Comparison of ENCODE assay signal across 8 cellular contexts in genomic region chr16:30446203-30446595, GRCh38. TPM values are rescaled to one million over a fixed set of nuclear protein-coding genes. Genes with fewer than 3 reads are reported as not detected.
DNase-seq lines count a peak whose midpoint lies in the region; FAIRE-seq and TF ChIP-seq lines count a peak whose summit lies in the region.

No MANE protein-coding gene starts in this region.

- intact Hi-C loops in dendritic cell treated with granulocyte-macrophage colony-stimulating factor and Interleukin-4, amounts not matched to agents 40 ng/mL and 50 ng/mL, for 4 days (cut with micrococcal nuclease), result loop anchor here (5.0 to 10.0 kb wide), 2 partner anchors 36 to 159 kb away; no protein-coding TSS in a partner anchor

- no peaks in the 10 kb centered on the region for H3K27me3 Mint-ChIP-seq in dendritic cell treated with granulocyte-macrophage colony-stimulating factor and Interleukin-4, amounts not matched to agents 40 ng/mL and 50 ng/mL, for 4 days
- H3K27me3 Mint-ChIP-seq in nephron (ENCODE audit: low read depth), result peaks cover 7% of the 10 kb centered on the region

- DNase-seq in BE2C, result no peak
- DNase-seq in LNCaP clone FGC (ENCODE audit: low read depth), result no peak
- no peak for DNase-seq in H54 (ENCODE audit: insufficient read length, low spot score)
- no peak for DNase-seq in AG08396 (ENCODE audit: low spot score)
- no peak for DNase-seq in NCI-H187 treated with DMSO at 0.1 percent for 48 hours (lab: John Stamatoyannopoulos, UW)
- no peak for DNase-seq in anterior cingulate cortex (lab: John Stamatoyannopoulos, UW)

- H3K27ac Mint-ChIP-seq in dendritic cell treated with granulocyte-macrophage colony-stimulating factor and Interleukin-4, amounts not matched to agents 40 ng/mL and 50 ng/mL, for 4 days, result peak overlapping the region; percentile 89
- peak overlapping the region; percentile 89 to 97 (median 97) for H3K27ac Mint-ChIP-seq in nephron

- H3K4me1 Mint-ChIP-seq in dendritic cell treated with granulocyte-macrophage colony-stimulating factor and Interleukin-4, amounts not matched to agents 40 ng/mL and 50 ng/mL, for 4 days (ENCODE audit: low read depth), result peaks cover 44% of the 10 kb centered on the region
- H3K4me1 Mint-ChIP-seq in nephron, result peaks cover 17% of the 10 kb centered on the region

- H3K36me3 ChIP-seq in BE2C, result peaks cover 10% of the 10 kb centered on the region

- no peaks in the 10 kb centered on the region for H3K9me3 Mint-ChIP-seq in dendritic cell treated with granulocyte-macrophage colony-stimulating factor and Interleukin-4, amounts not matched to agents 40 ng/mL and 50 ng/mL, for 4 days
- H3K9me3 Mint-ChIP-seq in nephron, result peaks cover 5% of the 10 kb centered on the region

- no peak for FAIRE-seq in H54 (lab: Jason Lieb, UNC)

- H3K4me3 Mint-ChIP-seq in dendritic cell treated with granulocyte-macrophage colony-stimulating factor and Interleukin-4, amounts not matched to agents 40 ng/mL and 50 ng/mL, for 4 days, result peak overlapping the region; percentile 80
- peak overlapping the region; percentile 92 to 95 (median 94) for H3K4me3 Mint-ChIP-seq in nephron

- H3K4me3 ChIP-seq in BE2C (ENCODE audit: low read depth, low read length) (peak overlapping the region; percentile 91), LNCaP clone FGC (ENCODE audit: low read depth, low read length) (peak overlapping the region; percentile 96)

- H3K4me1 ChIP-seq in BE2C, result no peaks in the 10 kb centered on the region

- H3K36me3 Mint-ChIP-seq in dendritic cell treated with granulocyte-macrophage colony-stimulating factor and Interleukin-4, amounts not matched to agents 40 ng/mL and 50 ng/mL, for 4 days (ENCODE audit: low read depth), result peaks cover 34% of the 10 kb centered on the region
- H3K36me3 Mint-ChIP-seq in nephron (ENCODE audit: low read depth), result peaks cover 30% of the 10 kb centered on the region

- TF ChIP-seq POLR2A in H54 (IDR thresholded peaks at IDR 0.05; ENCODE audit: low read depth, low read length), result no peak

- H3K9me3 ChIP-seq in BE2C, result no peaks in the 10 kb centered on the region; the same call in 1 of the 2 replicates

- TF ChIP-seq CTCF in BE2C (IDR thresholded peaks at IDR 0.05; ENCODE audit: low read depth, low read length), result no peak
- no peak for TF ChIP-seq CTCF in LNCaP clone FGC (IDR thresholded peaks at IDR 0.05; ENCODE audit: control insufficient read depth, extremely low read depth, insufficient read depth)
- no peak for TF ChIP-seq CTCF in nephron (IDR thresholded peaks at IDR 0.05; ENCODE audit: unreplicated experiment in 3 of 3)

- H3K27me3 ChIP-seq in BE2C, result no peaks in the 10 kb centered on the region

RNA-seq across cellular contexts. Expression of gene SEPHS2, which starts 0.5 kb away (rescaled TPM):
- 106 TPM for polyA plus RNA-seq in BE2C (2012; ENCODE audit: insufficient read depth, insufficient read length, low read depth)

RNA-seq across cellular contexts. Expression of gene DCTPP1, which starts 16.4 kb away (rescaled TPM):
- 189 TPM for polyA plus RNA-seq in BE2C (2012; ENCODE audit: insufficient read depth, insufficient read length, low read depth)

RNA-seq across cellular contexts. Expression of gene ITGAL, which starts 26.3 kb away (rescaled TPM):
- not detected for polyA plus RNA-seq in BE2C (2012; ENCODE audit: insufficient read depth, insufficient read length, low read depth)

RNA-seq across cellular contexts. Expression of gene ZNF771, which starts 38.8 kb away (rescaled TPM):
- 15.6 TPM for polyA plus RNA-seq in BE2C (2012; ENCODE audit: insufficient read depth, insufficient read length, low read depth)

RNA-seq across cellular contexts. Expression of gene ZNF48, which starts 51.0 kb away (rescaled TPM):
- polyA plus RNA-seq in BE2C (2012; ENCODE audit: insufficient read depth, insufficient read length, low read depth), result 66.7 TPM
